In the genomic region with DNA sequence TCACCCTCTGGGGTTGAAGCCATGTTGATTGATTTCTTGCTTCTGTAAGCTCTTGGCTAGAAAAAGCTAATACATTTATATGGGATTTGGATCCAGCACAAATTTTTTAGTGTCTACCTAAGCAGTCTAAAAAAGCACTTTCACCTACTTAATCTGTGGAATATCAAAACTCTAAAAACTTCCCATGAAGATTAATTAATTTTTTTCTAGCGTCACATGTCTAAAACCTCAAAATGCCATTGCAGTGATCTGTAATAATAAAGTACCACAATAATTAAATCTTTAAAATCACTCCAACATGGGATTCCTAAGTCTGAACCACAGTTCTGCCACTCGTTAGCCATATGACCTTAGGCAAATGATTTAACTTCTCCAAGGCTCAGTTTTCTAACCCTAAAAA, we compare ENCODE assay signal across 15 cellular contexts.
"Had no signal": no experiment of that assay in that cellular context is flagged by ENCODE, and none has a peak within 500 bp of the region (broad histone marks: within the 10 kb centered on the region; RNA-seq: fewer than 3 reads in every experiment).

No MANE protein-coding gene starts in this region.

- DNase-seq: activated CD4-positive, alpha-beta T cell treated with anti-CD3 and anti-CD28 coated beads for 48 hours; activated CD8-positive, alpha-beta T cell treated with anti-CD3 and anti-CD28 coated beads, Interleukin-2, amount 10 ng/mL, durations not matched to agents 7 days and 5 days; activated naive CD4-positive, alpha-beta T cell; activated naive CD8-positive, alpha-beta T cell treated with anti-CD3 and anti-CD28 coated beads, Interleukin-2, amount 50 U/mL, for 24 hours; body of pancreas; left lung; stimulated activated CD4-positive, alpha-beta T cell treated with anti-CD3 and anti-CD28 coated beads, Interleukin-4, amount 100 ng/mL, for 1 hour; stimulated activated CD8-positive, alpha-beta memory T cell treated with anti-CD3 and anti-CD28 coated beads, Interleukin-4, amount 100 ng/mL, for 48 hours; stimulated activated naive CD8-positive, alpha-beta T cell treated with anti-CD3 and anti-CD28 coated beads, Interleukin-15, Interleukin-2, amounts not matched to agents 100 U/mL and 50 U/mL, for 24 hours; T-helper 17 cell had no signal

- H3K4me3 Mint-ChIP-seq: activated CD8-positive, alpha-beta T cell treated with anti-CD3 and anti-CD28 coated beads, Interleukin-2, amount 10 ng/mL, durations not matched to agents 7 days and 5 days; activated naive CD8-positive, alpha-beta T cell treated with anti-CD3 and anti-CD28 coated beads, Interleukin-2, amount 50 U/mL, for 24 hours; activated T-helper 1 cell treated with anti-CD3 and anti-CD28 coated beads, Interleukin-12 subunit alpha, Interleukin-12 subunit beta, Interleukin-2, Interleukin-4 antibody, amounts not matched to agents 30 ng/mL and 10 ng/mL and 1 ng/mL, durations not matched to agents 14 hours and 24 hours and 36 hours; dendritic cell treated with granulocyte-macrophage colony-stimulating factor and Interleukin-4, amounts not matched to agents 40 ng/mL and 50 ng/mL, for 4 days; memory B cell; natural killer cell treated with Interleukin-12 subunit alpha and Interleukin-12 subunit beta and Interleukin-15 and Interleukin-18, amount 100 ng/mL, for 72 hours; T-helper 17 cell; WTC11 had no signal

- H3K27ac Mint-ChIP-seq: activated CD8-positive, alpha-beta T cell treated with anti-CD3 and anti-CD28 coated beads, Interleukin-2, amount 10 ng/mL, durations not matched to agents 7 days and 5 days; activated naive CD8-positive, alpha-beta T cell treated with anti-CD3 and anti-CD28 coated beads, Interleukin-2, amount 50 U/mL, for 24 hours; activated T-helper 1 cell treated with anti-CD3 and anti-CD28 coated beads, Interleukin-12 subunit alpha, Interleukin-12 subunit beta, Interleukin-2, Interleukin-4 antibody, amounts not matched to agents 30 ng/mL and 10 ng/mL and 1 ng/mL, durations not matched to agents 14 hours and 24 hours and 36 hours; dendritic cell treated with granulocyte-macrophage colony-stimulating factor and Interleukin-4, amounts not matched to agents 40 ng/mL and 50 ng/mL, for 4 days; memory B cell; natural killer cell treated with Interleukin-12 subunit alpha and Interleukin-12 subunit beta and Interleukin-15 and Interleukin-18, amount 100 ng/mL, for 72 hours; T-helper 17 cell; WTC11 had no signal

- H3K4me1 Mint-ChIP-seq: activated naive CD8-positive, alpha-beta T cell treated with anti-CD3 and anti-CD28 coated beads, Interleukin-2, amount 50 U/mL, for 24 hours; memory B cell; T-helper 17 cell had no signal

- H3K36me3 Mint-ChIP-seq: memory B cell; natural killer cell treated with Interleukin-12 subunit alpha and Interleukin-12 subunit beta and Interleukin-15 and Interleukin-18, amount 100 ng/mL, for 72 hours; WTC11 had no signal

- H3K27me3 Mint-ChIP-seq: dendritic cell treated with granulocyte-macrophage colony-stimulating factor and Interleukin-4, amounts not matched to agents 40 ng/mL and 50 ng/mL, for 4 days; memory B cell had no signal

- ATAC-seq: activated CD8-positive, alpha-beta T cell treated with anti-CD3 and anti-CD28 coated beads, Interleukin-2, amount 10 ng/mL, durations not matched to agents 7 days and 5 days; activated naive CD8-positive, alpha-beta T cell treated with anti-CD3 and anti-CD28 coated beads, Interleukin-2, amount 50 U/mL, for 24 hours; body of pancreas; natural killer cell treated with Interleukin-12 subunit alpha and Interleukin-12 subunit beta and Interleukin-15 and Interleukin-18, amount 100 ng/mL, for 72 hours; stimulated activated naive CD8-positive, alpha-beta T cell treated with anti-CD3 and anti-CD28 coated beads, Interleukin-15, Interleukin-2, amounts not matched to agents 100 U/mL and 50 U/mL, for 24 hours; T-helper 17 cell; WTC11 had no signal

- H3K9me3 Mint-ChIP-seq: activated naive CD8-positive, alpha-beta T cell treated with anti-CD3 and anti-CD28 coated beads, Interleukin-2, amount 50 U/mL, for 24 hours; activated T-helper 1 cell treated with anti-CD3 and anti-CD28 coated beads, Interleukin-12 subunit alpha, Interleukin-12 subunit beta, Interleukin-2, Interleukin-4 antibody, amounts not matched to agents 30 ng/mL and 10 ng/mL and 1 ng/mL, durations not matched to agents 14 hours and 24 hours and 36 hours; dendritic cell treated with granulocyte-macrophage colony-stimulating factor and Interleukin-4, amounts not matched to agents 40 ng/mL and 50 ng/mL, for 4 days; WTC11 had no signal

- H3K4me3 ChIP-seq: body of pancreas, left lung had no signal
